In the genomic region with DNA sequence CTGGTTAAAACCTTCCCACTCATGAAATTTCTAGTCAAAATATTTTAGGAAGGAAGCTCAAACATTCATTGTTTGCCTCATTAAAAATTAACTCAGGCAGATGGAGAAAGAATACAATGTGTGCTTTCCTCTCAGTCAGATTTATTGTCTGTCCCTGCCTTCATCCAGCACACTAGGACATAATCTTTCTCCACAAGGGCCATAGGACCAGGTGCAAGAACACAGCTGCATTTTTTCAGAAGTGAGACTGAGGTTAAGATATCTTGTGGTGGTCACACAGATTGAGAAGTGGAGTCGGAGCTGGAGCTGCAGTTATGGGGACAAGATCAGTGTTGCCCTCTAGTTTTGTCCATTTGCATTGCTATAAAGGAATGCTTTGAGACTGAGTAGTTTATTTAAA, we compare ENCODE assay signal across 27 cellular contexts.
"Had no signal": no experiment of that assay in that cellular context is flagged by ENCODE, and none has a peak within 500 bp of the region (broad histone marks: within the 10 kb centered on the region; RNA-seq: fewer than 3 reads in every experiment).

No MANE protein-coding gene starts in this region.

- DNase-seq: activated B cell treated with CpG ODN at 0.5 μM for 24 hours; activated CD4-positive, alpha-beta T cell treated with anti-CD3 and anti-CD28 coated beads for 48 hours; activated CD4-positive, alpha-beta T cell treated with anti-CD3 and anti-CD28 coated beads, Interleukin-2, amount 50 U/mL, for 1 hour; activated CD4-positive, alpha-beta T cell treated with anti-CD3 and anti-CD28 coated beads, Interleukin-2, amount 50 U/mL, for 48 hours; activated CD8-positive, alpha-beta memory T cell treated with anti-CD3 and anti-CD28 coated beads for 24 hours; activated CD8-positive, alpha-beta T cell treated with anti-CD3 and anti-CD28 coated beads for 36 hours; activated effector memory CD4-positive, alpha-beta T cell treated with Interleukin-2 at 50 U/mL for 16 hours; activated gamma-delta T cell treated with Interleukin-2 at 50 U/mL for 16 hours; activated naive CD4-positive, alpha-beta T cell treated with anti-CD3 and anti-CD28 coated beads, Interleukin-2, amount 50 U/mL, for 16 hours; activated naive CD4-positive, alpha-beta T cell treated with Interleukin-2 at 50 U/mL for 16 hours; activated T-cell treated with anti-CD3 and anti-CD28 coated beads, Interleukin-2, amount 50 U/mL, for 4 hours; amniotic stem cell; anterior cingulate cortex; cortex of kidney; dermis blood vessel endothelial cell; effector CD4-positive, alpha-beta T cell; foreskin fibroblast; head of caudate nucleus; T-helper 2 cell; WERI-Rb-1 had no signal

- H3K36me3 ChIP-seq: WERI-Rb-1 had no signal

- ATAC-seq: activated CD4-positive, CD25-positive, alpha-beta regulatory T cell treated with anti-CD3 and anti-CD28 coated beads, Interleukin-2, amount 50 U/mL, for 24 hours; activated CD8-positive, alpha-beta T cell treated with anti-CD3 and anti-CD28 coated beads for 36 hours; activated T-cell treated with anti-CD3 and anti-CD28 coated beads, Interleukin-2, amount 50 U/mL, for 4 hours; activated T-helper 17 cell treated with anti-CD3 and anti-CD28 coated beads, Interleukin-2, amount 50 U/mL, for 72 hours; esophagus mucosa had no signal

- FAIRE-seq: astrocyte, colon, frontal cortex, TTC549 had no signal

- H3K27ac ChIP-seq: WERI-Rb-1 had no signal
